Comparison of ENCODE assay signal across 19 cellular contexts in genomic region chr19:40277356-40277755, GRCh38. TPM values are rescaled to one million over a fixed set of nuclear protein-coding genes. Genes with fewer than 3 reads are reported as not detected.
DNase-seq lines count a peak whose midpoint lies in the region; ATAC-seq and TF ChIP-seq lines count a peak whose summit lies in the region.
"Had no signal": no experiment of that assay in that cellular context is flagged by ENCODE, and none has a peak within 500 bp of the region (broad histone marks: within the 10 kb centered on the region; RNA-seq: fewer than 3 reads in every experiment).

No MANE protein-coding gene starts in this region.

- intact Hi-C loops in CD4-positive, alpha-beta memory T cell (cut with micrococcal nuclease): no loop called here
- intact Hi-C loops in posterior vena cava (cut with DNase I): no loop called here

- H3K4me3 ChIP-seq in CD4-positive, alpha-beta memory T cell (ENCODE audit: low read length in 2 of 2): no peak overlapping the region
- H3K4me3 ChIP-seq in OCI-LY1 (ENCODE audit: low read depth, low read length, poor library complexity, severe bottlenecking) (no peak overlapping the region), SK-N-SH (ENCODE audit: low read depth in 2 of 2, low read length in 1 of 2) (no peak overlapping the region), Karpas-422 (ENCODE audit: low read length) (no peak overlapping the region)
- H3K4me3 ChIP-seq: lung, skin epidermis had no signal

- H3K4me2 ChIP-seq in OCI-LY1 (ENCODE audit: low read length): no peak overlapping the region
- no peak overlapping the region for H3K4me2 ChIP-seq in SK-N-SH
- H3K4me2 ChIP-seq in Karpas-422 (ENCODE audit: low read depth, low read length, poor library complexity, severe bottlenecking): no peak overlapping the region

- POLR2A ChIA-PET in CD4-positive, alpha-beta memory T cell (lab: Charles Lee; ENCODE audit: partially characterized antibody): no interaction called here
- POLR2A ChIA-PET in SK-N-SH (lab: Yijun Ruan, JAX): no interaction called here

- H3K9me2 ChIP-seq in OCI-LY1 (ENCODE audit: low read depth, low read length) (no peaks in the 10 kb centered on the region), SK-N-SH (no peaks in the 10 kb centered on the region), Karpas-422 (replicated peaks; ENCODE audit: insufficient read depth, low read length) (no peaks in the 10 kb centered on the region)

- no peak overlapping the region; the same call in 1 of the 2 replicates for H3K9ac ChIP-seq in OCI-LY1 (ENCODE audit: low read length)
- no peak overlapping the region for H3K9ac ChIP-seq in SK-N-SH
- H3K9ac ChIP-seq in Karpas-422 (ENCODE audit: low read length): no peak overlapping the region

- no peak for TF ChIP-seq EP300 in SK-N-SH (IDR thresholded peaks at IDR 0.05; ENCODE audit: borderline replicate concordance in 1 of 2, low read depth in 1 of 2, low read length in 1 of 2)

- no peaks in the 10 kb centered on the region for H4K20me1 ChIP-seq in OCI-LY1 (ENCODE audit: insufficient read depth, low read length)
- H4K20me1 ChIP-seq in SK-N-SH (ENCODE audit: insufficient read depth): peaks cover 66% of the 10 kb centered on the region
- peaks cover 16% of the 10 kb centered on the region for H4K20me1 ChIP-seq in Karpas-422 (ENCODE audit: insufficient read depth, low read depth, low read length)

- H3K27ac Mint-ChIP-seq in CD4-positive, alpha-beta memory T cell: peak overlapping the region in 6 of 7 donors; percentile 18 to 67 (median 34)
- H3K27ac Mint-ChIP-seq in effector memory CD8-positive, alpha-beta T cell: peak overlapping the region; percentile 24 to 42
- H3K27ac Mint-ChIP-seq: HFFc6 had no signal

- no peaks in the 10 kb centered on the region for H3K9me3 ChIP-seq in CD4-positive, alpha-beta memory T cell (ENCODE audit: control insufficient read depth in 1 of 2, low read length in 2 of 2)
- H3K9me3 ChIP-seq in OCI-LY1 (ENCODE audit: low read length) (no peaks in the 10 kb centered on the region), SK-N-SH (no peaks in the 10 kb centered on the region), Karpas-422 (ENCODE audit: low read length) (no peaks in the 10 kb centered on the region)

- H2AFZ ChIP-seq in OCI-LY1 (ENCODE audit: low read length) (no peak overlapping the region), SK-N-SH (ENCODE audit: low read depth) (no peak overlapping the region), Karpas-422 (ENCODE audit: low read length) (no peak overlapping the region)

- H3K79me2 ChIP-seq in OCI-LY1 (ENCODE audit: insufficient read depth, low read length): peaks cover 84% of the 10 kb centered on the region
- H3K79me2 ChIP-seq in SK-N-SH (ENCODE audit: insufficient read depth): peaks cover 96% of the 10 kb centered on the region
- H3K79me2 ChIP-seq in Karpas-422 (ENCODE audit: low read length): peaks cover 97% of the 10 kb centered on the region

- peak overlapping the region in 3 of 8 donors; percentile 13 to 71 (median 30) for H3K4me3 Mint-ChIP-seq in CD4-positive, alpha-beta memory T cell
- peak overlapping the region in 1 of 2 donors; percentile 47 for H3K4me3 Mint-ChIP-seq in effector memory CD8-positive, alpha-beta T cell
- H3K4me3 Mint-ChIP-seq: HFFc6 had no signal

- H3K36me3 Mint-ChIP-seq in CD4-positive, alpha-beta memory T cell: peaks cover 5 to 22% of the 10 kb centered on the region in 2 donors
- peaks cover 16% of the 10 kb centered on the region for H3K36me3 Mint-ChIP-seq in effector memory CD8-positive, alpha-beta T cell (ENCODE audit: insufficient read depth)

- peaks cover 43 to 86% (median 62%) of the 10 kb centered on the region in 4 donors for H3K4me1 Mint-ChIP-seq in CD4-positive, alpha-beta memory T cell
- H3K4me1 Mint-ChIP-seq in effector memory CD8-positive, alpha-beta T cell (ENCODE audit: low read depth in 2 of 2): peaks cover 51 to 60% of the 10 kb centered on the region in 2 donors

- no peaks in the 10 kb centered on the region for H3K9me3 Mint-ChIP-seq in CD4-positive, alpha-beta memory T cell
- no peaks in the 10 kb centered on the region for H3K9me3 Mint-ChIP-seq in effector memory CD8-positive, alpha-beta T cell
- H3K9me3 Mint-ChIP-seq: HFFc6 had no signal

- CTCF ChIA-PET in CD4-positive, alpha-beta memory T cell (lab: Charles Lee; ENCODE audit: partially characterized antibody): interaction anchor here (0.9 to 2.0 kb wide), 2 partner anchors 28 to 143 kb away, joined by 4 to 5 read pairs; no protein-coding TSS in a partner anchor
- CTCF ChIA-PET in SK-N-SH (lab: Yijun Ruan, JAX): interaction anchor here (0.9 to 1.2 kb wide), 3 partner anchors 11 to 149 kb away, joined by 3 read pairs; partner anchors contain the start of genes SERTAD1 and TTC9B

- TF ChIP-seq RAD21 in SK-N-SH (IDR thresholded peaks at IDR 0.05; ENCODE audit: low read length): no peak

- H3K4me1 ChIP-seq in CD4-positive, alpha-beta memory T cell (ENCODE audit: insufficient read depth, low read length): peaks cover 76% of the 10 kb centered on the region
- H3K4me1 ChIP-seq in OCI-LY1 (ENCODE audit: insufficient read depth, low read length, severe bottlenecking): peaks cover 77% of the 10 kb centered on the region
- peaks cover 4 to 22% of the 10 kb centered on the region in 2 experiments; a peak in 2 of 4 replicates for H3K4me1 ChIP-seq in SK-N-SH (ENCODE audit: control insufficient read depth in 1 of 2, insufficient read depth in 2 of 2, low read depth in 1 of 2, low read length in 1 of 2)
- peaks cover 68% of the 10 kb centered on the region for H3K4me1 ChIP-seq in Karpas-422 (ENCODE audit: low read length)

- no peaks in the 10 kb centered on the region for H3F3A ChIP-seq in OCI-LY1 (ENCODE audit: insufficient read depth, low read length)
- no peaks in the 10 kb centered on the region for H3F3A ChIP-seq in SK-N-SH (replicated peaks; ENCODE audit: insufficient read depth)

- H3K27me3 ChIP-seq in CD4-positive, alpha-beta memory T cell (ENCODE audit: insufficient read depth, low read length): no peaks in the 10 kb centered on the region
- no peaks in the 10 kb centered on the region for H3K27me3 ChIP-seq in OCI-LY1 (ENCODE audit: insufficient read depth, low read length)
- H3K27me3 ChIP-seq in SK-N-SH (ENCODE audit: insufficient read depth): no peaks in the 10 kb centered on the region
- H3K27me3 ChIP-seq in Karpas-422 (ENCODE audit: low read length): no peaks in the 10 kb centered on the region

- H3K36me3 ChIP-seq in CD4-positive, alpha-beta memory T cell (ENCODE audit: insufficient read depth, low read length): no peaks in the 10 kb centered on the region
- H3K36me3 ChIP-seq in OCI-LY1 (ENCODE audit: insufficient read depth, low read length) (peaks cover 6% of the 10 kb centered on the region; the same call in 1 of the 2 replicates), SK-N-SH (replicated peaks in 1 of 2; ENCODE audit: control insufficient read depth in 1 of 2, insufficient read depth in 2 of 2, low read length in 1 of 2) (peaks cover 0 to 7% of the 10 kb centered on the region in 2 experiments), Karpas-422 (ENCODE audit: insufficient read depth, low read length) (peaks cover 5% of the 10 kb centered on the region; the same call in 1 of the 2 replicates)

- DNase-seq in CD4-positive, alpha-beta memory T cell: no peak
- no peak for DNase-seq in effector memory CD8-positive, alpha-beta T cell
- peak; percentile 57 for DNase-seq in posterior vena cava (ENCODE audit: low spot score)
- DNase-seq in SK-N-SH: no peak
- DNase-seq in GM13976 (ENCODE audit: low spot score): no peak
- no peak for DNase-seq in hippocampal formation (lab: John Stamatoyannopoulos, UW)
- no peak for DNase-seq in Karpas-422
- DNase-seq: HFFc6, NCI-H2029, NCI-H69, nucleus accumbens, RPMI8226 had no signal

- ATAC-seq in effector memory CD8-positive, alpha-beta T cell (replicated peaks): no peak

- H3K27me3 Mint-ChIP-seq in CD4-positive, alpha-beta memory T cell: no peaks in the 10 kb centered on the region
- H3K27me3 Mint-ChIP-seq in effector memory CD8-positive, alpha-beta T cell: no peaks in the 10 kb centered on the region

- TF ChIP-seq CTCF in OCI-LY1 (IDR thresholded peaks at IDR 0.05; ENCODE audit: low read length): no peak
- TF ChIP-seq CTCF in SK-N-SH (IDR thresholded peaks at IDR 0.05): no peak
- no peak for TF ChIP-seq CTCF in GM13976 (IDR thresholded peaks at IDR 0.05; ENCODE audit: borderline replicate concordance, control extremely low read depth, extremely low read depth, insufficient read depth, missing control alignments)

- in situ Hi-C loops in GM13976 (cut with MboI; ENCODE audit: low sequenced_read_pairs, unreplicated experiment): no loop called here

- no peak overlapping the region for H3K27ac ChIP-seq in CD4-positive, alpha-beta memory T cell (ENCODE audit: low read depth, low read length)
- H3K27ac ChIP-seq in OCI-LY1 (ENCODE audit: low read depth, low read length, poor library complexity, severe bottlenecking) (peak overlapping the region; percentile 24), SK-N-SH (ENCODE audit: low read depth in 2 of 2, low read length in 1 of 2) (no peak overlapping the region), Karpas-422 (ENCODE audit: low read length) (no peak overlapping the region)

- 94% methylated on average over 7 of the region's 7 CpGs for WGBS in SK-N-SH (ENCODE audit: low lambda C conversion rate)

TF ChIP-seq in SK-N-SH, 30 proteins besides CTCF, POLR2A, EP300 and RAD21 (continues in another document):
- TF ChIP-seq FOXM1 (IDR thresholded peaks at IDR 0.05; ENCODE audit: low read depth) (no peak), TEAD4 (IDR thresholded peaks at IDR 0.05; ENCODE audit: borderline replicate concordance, insufficient read depth) (no peak), GATA2 (CRISPR knock-in tag; IDR thresholded peaks at IDR 0.05) (no peak)

RNA-seq across cellular contexts. Expression of gene AKT2, which starts 7.8 kb away (rescaled TPM):
- 100 to 1,000 TPM; 168 to 180 TPM for total RNA-seq in CD4-positive, alpha-beta memory T cell
- 10 to 100 TPM; 10.6 to 27.8 TPM for polyA plus RNA-seq in CD4-positive, alpha-beta memory T cell
- 10 to 100 TPM; 80.4 to 85.1 TPM for total RNA-seq in posterior vena cava
- 99.8 and 107 TPM in 2 replicates for polyA plus RNA-seq in SK-N-SH (2012; rRNA removed)
- polyA plus RNA-seq in SK-N-SH (2012; cell fraction: cytosol; rRNA removed): 36.4 and 53.7 TPM in 2 replicates
- polyA plus RNA-seq in SK-N-SH (2012; cell fraction: nucleus; rRNA removed): 421 and 552 TPM in 2 replicates
- 85.9 and 128 TPM in 2 replicates for total RNA-seq in Karpas-422 (2014; rRNA removed; shearing (Covaris generic); ENCODE audit: low replicate concordance)

RNA-seq across cellular contexts. Expression of gene CCNP, which starts 50.9 kb away (rescaled TPM):
- total RNA-seq in CD4-positive, alpha-beta memory T cell: 1 to 10 TPM; 1.2 to 1.4 TPM
- polyA plus RNA-seq in CD4-positive, alpha-beta memory T cell: not detected
- under 1 TPM in 1 of 2 donors, not detected in 1; 0.42 TPM for total RNA-seq in posterior vena cava
- 0.08 and 0.21 TPM in 2 replicates for polyA plus RNA-seq in SK-N-SH (2012; rRNA removed)
- 0.01 TPM in 2 replicates for polyA plus RNA-seq in SK-N-SH (2012; cell fraction: cytosol; rRNA removed)
- polyA plus RNA-seq in SK-N-SH (2012; cell fraction: nucleus; rRNA removed): 1.5 and 1.7 TPM in 2 replicates
- total RNA-seq in Karpas-422 (2014; rRNA removed; shearing (Covaris generic); ENCODE audit: low replicate concordance): not detected in 2 replicates

RNA-seq across cellular contexts. Expression of gene TTC9B, which starts 59.2 kb away (rescaled TPM):
- total RNA-seq in CD4-positive, alpha-beta memory T cell: not detected
- polyA plus RNA-seq in CD4-positive, alpha-beta memory T cell: not detected
- total RNA-seq in posterior vena cava: not detected
- polyA plus RNA-seq in SK-N-SH (2012; rRNA removed): 0.30 and 0.52 TPM in 2 replicates
- 0.42 and 0.89 TPM in 2 replicates for polyA plus RNA-seq in SK-N-SH (2012; cell fraction: cytosol; rRNA removed)
- polyA plus RNA-seq in SK-N-SH (2012; cell fraction: nucleus; rRNA removed): 1.5 and 3.5 TPM in 2 replicates
- not detected in 2 replicates for total RNA-seq in Karpas-422 (2014; rRNA removed; shearing (Covaris generic); ENCODE audit: low replicate concordance)
- total RNA-seq: HFFc6; lung; MCF 10A; subcutaneous adipose tissue; T-helper 1 cell treated with Interleukin-12 subunit alpha and Interleukin-12 subunit beta and Interleukin-4 antibody, amounts not matched to agents 30 ng/mL and 1 ng/mL, for 36 hours had no signal
- polyA plus RNA-seq: BJ, lung had no signal
